ENCODE assay signal across 22 cellular contexts in genomic region chr3:69122398-69122797, GRCh38. TPM values are rescaled to one million over a fixed set of nuclear protein-coding genes. Genes with fewer than 3 reads are reported as not detected.
DNase-seq lines count a peak whose midpoint lies in the region; ATAC-seq and TF ChIP-seq lines count a peak whose summit lies in the region.
"Had no signal": no experiment of that assay in that cellular context is flagged by ENCODE, and none has a peak within 500 bp of the region (broad histone marks: within the 10 kb centered on the region; RNA-seq: fewer than 3 reads in every experiment).

TSS of gene LMOD3 (minus strand) at chr3:69122595. CDS start at chr3:69122386, 209 bp downstream.

- TF ChIP-seq CTCF in PC-9 (conservative IDR thresholded peaks at IDR 0.05), result no peak
- no peak for TF ChIP-seq CTCF in parathyroid adenoma (IDR thresholded peaks at IDR 0.05)

- BruUV-seq in PC-9 (replicated peaks; lab: Mats Ljungman, UMichigan), result no TSS peak

- H3K27me3 ChIP-seq in BLaER1 (no peaks in the 10 kb centered on the region), PC-9 (ENCODE audit: insufficient read depth, low read depth) (no peaks in the 10 kb centered on the region), parathyroid adenoma (ENCODE audit: control insufficient read depth, insufficient read depth, low read length) (no peaks in the 10 kb centered on the region)
- H3K27me3 ChIP-seq: ascending aorta had no signal

- no peaks in the 10 kb centered on the region for H3K9me3 ChIP-seq in BLaER1
- no peaks in the 10 kb centered on the region for H3K9me3 ChIP-seq in PC-9 (ENCODE audit: insufficient read depth, low read depth)
- H3K9me3 ChIP-seq in parathyroid adenoma (ENCODE audit: control insufficient read depth, low read length), result no peaks in the 10 kb centered on the region
- H3K9me3 ChIP-seq: A549, ascending aorta had no signal

- POLR2A ChIA-PET in PC-9 (lab: Charles Lee; ENCODE audit: unreplicated experiment), result no interaction called here

- peak within 1 kb of the TSS; percentile 4; the same call in 1 of the 2 replicates for H3K27ac ChIP-seq in BLaER1
- no peak within 1 kb of the TSS for H3K27ac ChIP-seq in PC-9
- H3K27ac ChIP-seq in parathyroid adenoma, result no peak within 1 kb of the TSS
- H3K27ac ChIP-seq: A549, ascending aorta had no signal

- H4K20me1 ChIP-seq in BLaER1 (no peaks in the 10 kb centered on the region), PC-9 (ENCODE audit: insufficient read depth) (no peaks in the 10 kb centered on the region)

- H3K9ac ChIP-seq in BLaER1 (peak within 1 kb of the TSS; percentile 3; the same call in 1 of the 2 replicates), parathyroid adenoma (no peak within 1 kb of the TSS)

- H3K4me3 ChIP-seq in BLaER1 (peak within 1 kb of the TSS; percentile 34; the same call in 1 of the 2 replicates), PC-9 (no peak within 1 kb of the TSS), parathyroid adenoma (ENCODE audit: low read depth, low read length) (no peak within 1 kb of the TSS)
- H3K4me3 ChIP-seq: A549, ascending aorta had no signal

- no peaks in the 10 kb centered on the region for H3K36me3 ChIP-seq in BLaER1
- no peaks in the 10 kb centered on the region for H3K36me3 ChIP-seq in PC-9 (ENCODE audit: low read depth)
- no peaks in the 10 kb centered on the region for H3K36me3 ChIP-seq in parathyroid adenoma (ENCODE audit: control insufficient read depth, insufficient read depth, low read length)
- H3K36me3 ChIP-seq: ascending aorta had no signal

- ATAC-seq in left cardiac atrium (peak; percentile 83), GM19455 (IDR thresholded peaks at IDR 0.05; ENCODE audit: unreplicated experiment) (no peak), GM18909 (IDR thresholded peaks at IDR 0.05; ENCODE audit: poor library complexity, unreplicated experiment) (no peak)
- ATAC-seq: A549; effector memory CD8-positive, alpha-beta T cell; naive thymus-derived CD4-positive, alpha-beta T cell; stimulated activated naive CD8-positive, alpha-beta T cell treated with anti-CD3 and anti-CD28 coated beads, Interleukin-15, amount 100 ng/mL, for 72 hours; WTC11 had no signal

- no peak for DNase-seq in PC-9
- DNase-seq in left cardiac atrium, result no peak
- no peak for DNase-seq in amniotic stem cell (lab: John Stamatoyannopoulos, UW)
- no peak for DNase-seq in AG08396 (ENCODE audit: low spot score)
- DNase-seq: activated CD4-positive, alpha-beta memory T cell treated with anti-CD3 and anti-CD28 coated beads, Interleukin-2, amount 10 ng/mL, durations not matched to agents 7 days and 5 days; activated naive CD4-positive, alpha-beta T cell treated with anti-CD3 and anti-CD28 coated beads, Interleukin-2, amount 50 U/mL, for 16 hours; effector memory CD8-positive, alpha-beta T cell; head of caudate nucleus; IMR-90; mammary epithelial cell; naive thymus-derived CD4-positive, alpha-beta T cell; NCI-H1694 treated with DMSO at 0.1 percent for 48 hours; stimulated activated CD4-positive, alpha-beta T cell treated with anti-CD3 and anti-CD28 coated beads, Interleukin-2, amount 100 ng/mL, for 24 hours; stimulated activated naive CD8-positive, alpha-beta T cell treated with anti-CD3 and anti-CD28 coated beads, Interleukin-15, amount 100 ng/mL, for 72 hours had no signal

- peaks cover 29% of the 10 kb centered on the region for H3K4me1 ChIP-seq in BLaER1
- peaks cover 6% of the 10 kb centered on the region for H3K4me1 ChIP-seq in PC-9 (replicated peaks; ENCODE audit: insufficient read depth)
- peaks cover 3% of the 10 kb centered on the region for H3K4me1 ChIP-seq in parathyroid adenoma
- H3K4me1 ChIP-seq: A549, ascending aorta had no signal

- H3F3A ChIP-seq in PC-9 (ENCODE audit: insufficient read depth, low read depth), result peaks cover 4% of the 10 kb centered on the region; the same call in 1 of the 2 replicates

- H2AFZ ChIP-seq in PC-9 (peak within 1 kb of the TSS; percentile 63; the same call in 1 of the 2 replicates), parathyroid adenoma (peak within 1 kb of the TSS; percentile 3)

- H3K4me2 ChIP-seq in BLaER1 (peak within 1 kb of the TSS; percentile 73), PC-9 (no peak within 1 kb of the TSS), parathyroid adenoma (ENCODE audit: low read length) (no peak within 1 kb of the TSS)

- CTCF ChIA-PET in PC-9 (lab: Charles Lee), result no interaction called here

- no peaks in the 10 kb centered on the region for H3K9me2 ChIP-seq in PC-9 (ENCODE audit: insufficient read depth)

- H3K79me2 ChIP-seq in PC-9 (ENCODE audit: low read depth) (no peaks in the 10 kb centered on the region), parathyroid adenoma (no peaks in the 10 kb centered on the region)

- intact Hi-C loops in PC-9 (cut with micrococcal nuclease; ENCODE audit: unreplicated experiment), result loop anchor here (5.0 kb wide), 1 partner anchor 40 kb away; no protein-coding TSS in a partner anchor
- intact Hi-C loops in left cardiac atrium (cut with DNase I), result loop anchor here in 1 of 2 donors (5.0 kb wide), 1 partner anchor 35 kb away; no protein-coding TSS in a partner anchor

RNA-seq across cellular contexts. Expression of gene LMOD3, which starts in this region (rescaled TPM):
- not detected in 2 replicates for total RNA-seq in PC-9 (2021)
- 10 to 100 TPM; 49.2 to 52.8 TPM for total RNA-seq in left cardiac atrium
- total RNA-seq: activated CD4-positive, alpha-beta memory T cell treated with anti-CD3 and anti-CD28 coated beads, Interleukin-2, amount 10 ng/mL, durations not matched to agents 7 days and 5 days; ascending aorta; G401; IMR-90; mammary epithelial cell; naive thymus-derived CD4-positive, alpha-beta T cell; WTC11 had no signal

Comparison
In these comparisons a context has a peak if more than half of its experiments do, and no peak if none do; other contexts are left out.
1. RNA of gene LMOD3 (total RNA-seq): 49.2 to 52.8 TPM in left cardiac atrium; not detected in PC-9; every median in the first group is over 10 times any median in the second.
2. ATAC-seq: peak in left cardiac atrium (2 of 2); none in GM19455 (single experiment) and GM18909 (single experiment).